In genomic region chr1:151146416-151147131, GRCh38 we compare ENCODE assay signal across 8 cellular contexts. TPM values are rescaled to one million over a fixed set of nuclear protein-coding genes. Genes with fewer than 3 reads are reported as not detected.
A peak's percentile ranks its signal among the peaks of the same experiment; 100 is the strongest.
DNase-seq lines count a peak whose midpoint lies in the region; ATAC-seq lines count a peak whose summit lies in the region.

A gene with protein sequence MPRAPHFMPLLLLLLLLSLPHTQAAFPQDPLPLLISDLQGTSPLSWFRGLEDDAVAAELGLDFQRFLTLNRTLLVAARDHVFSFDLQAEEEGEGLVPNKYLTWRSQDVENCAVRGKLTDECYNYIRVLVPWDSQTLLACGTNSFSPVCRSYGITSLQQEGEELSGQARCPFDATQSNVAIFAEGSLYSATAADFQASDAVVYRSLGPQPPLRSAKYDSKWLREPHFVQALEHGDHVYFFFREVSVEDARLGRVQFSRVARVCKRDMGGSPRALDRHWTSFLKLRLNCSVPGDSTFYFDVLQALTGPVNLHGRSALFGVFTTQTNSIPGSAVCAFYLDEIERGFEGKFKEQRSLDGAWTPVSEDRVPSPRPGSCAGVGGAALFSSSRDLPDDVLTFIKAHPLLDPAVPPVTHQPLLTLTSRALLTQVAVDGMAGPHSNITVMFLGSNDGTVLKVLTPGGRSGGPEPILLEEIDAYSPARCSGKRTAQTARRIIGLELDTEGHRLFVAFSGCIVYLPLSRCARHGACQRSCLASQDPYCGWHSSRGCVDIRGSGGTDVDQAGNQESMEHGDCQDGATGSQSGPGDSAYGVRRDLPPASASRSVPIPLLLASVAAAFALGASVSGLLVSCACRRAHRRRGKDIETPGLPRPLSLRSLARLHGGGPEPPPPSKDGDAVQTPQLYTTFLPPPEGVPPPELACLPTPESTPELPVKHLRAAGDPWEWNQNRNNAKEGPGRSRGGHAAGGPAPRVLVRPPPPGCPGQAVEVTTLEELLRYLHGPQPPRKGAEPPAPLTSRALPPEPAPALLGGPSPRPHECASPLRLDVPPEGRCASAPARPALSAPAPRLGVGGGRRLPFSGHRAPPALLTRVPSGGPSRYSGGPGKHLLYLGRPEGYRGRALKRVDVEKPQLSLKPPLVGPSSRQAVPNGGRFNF (minus strand): TSS chr1:151146631. CDS start chr1:151142621, 4,010 bp downstream.

- peaks cover 60 to 79% (median 73%) of the 10 kb centered on the region in 10 experiments for H3K4me1 ChIP-seq in BLaER1 treated with 17β-estradiol and CSF1 and Interleukin-3, amounts not matched to agents 10 nM and 100 nM

- H3K9me3 Mint-ChIP-seq in activated CD4-positive, alpha-beta T cell treated with anti-CD3 and anti-CD28 coated beads, Interleukin-2, amount 10 ng/mL, durations not matched to agents 7 days and 5 days: no peaks in the 10 kb centered on the region

- peak within 1 kb of the TSS; percentile 86 for H3K4me3 Mint-ChIP-seq in activated CD4-positive, alpha-beta T cell treated with anti-CD3 and anti-CD28 coated beads, Interleukin-2, amount 10 ng/mL, durations not matched to agents 7 days and 5 days

- ATAC-seq in GM19372 (IDR thresholded peaks at IDR 0.05; ENCODE audit: low read depth, unreplicated experiment) (peak; percentile 99), HG03520 (IDR thresholded peaks at IDR 0.05; ENCODE audit: unreplicated experiment) (peak; percentile 92), left lobe of liver (peak; percentile 96)

- peak within 1 kb of the TSS; percentile 41 for H3K27ac Mint-ChIP-seq in activated CD4-positive, alpha-beta T cell treated with anti-CD3 and anti-CD28 coated beads, Interleukin-2, amount 10 ng/mL, durations not matched to agents 7 days and 5 days

- CTCF ChIA-PET in activated CD4-positive, alpha-beta T cell treated with anti-CD3 and anti-CD28 coated beads, Interleukin-2, amount 10 ng/mL, durations not matched to agents 7 days and 5 days (lab: Charles Lee): interaction anchor here (0.6 to 1.6 kb wide), 2 partner anchors 10 to 49 kb away, joined by 3 to 9 read pairs; partner anchors contain the start of gene TNFAIP8L2

- peak within 1 kb of the TSS in 10 of 11 experiments; percentile 52 to 83 (median 79); a peak in 20 of 22 replicates for H3K27ac ChIP-seq in BLaER1 treated with 17β-estradiol and CSF1 and Interleukin-3, amounts not matched to agents 10 nM and 100 nM

- DNase-seq in NCI-H526 (lab: John Stamatoyannopoulos, UW) (peak; percentile 95 to 100), dedifferentiated amniotic fluid mesenchymal stem cell (ENCODE audit: extremely low spot score) (peak; percentile 80), left lobe of liver (ENCODE audit: low spot score) (peak; percentile 98)
- DNase-seq in activated CD4-positive, alpha-beta T cell treated with anti-CD3 and anti-CD28 coated beads, Interleukin-2, amount 10 ng/mL, durations not matched to agents 7 days and 5 days: peak; percentile 90
- DNase-seq in stimulated activated CD4-positive, alpha-beta T cell treated with anti-CD3 and anti-CD28 coated beads, Interleukin-1b, Interleukin-23, amount 100 ng/mL, for 48 hours: peak; percentile 86

- H3K36me3 Mint-ChIP-seq in activated CD4-positive, alpha-beta T cell treated with anti-CD3 and anti-CD28 coated beads, Interleukin-2, amount 10 ng/mL, durations not matched to agents 7 days and 5 days (ENCODE audit: low read depth): no peaks in the 10 kb centered on the region

- H3K4me2 ChIP-seq in BLaER1 treated with 17β-estradiol and CSF1 and Interleukin-3, amounts not matched to agents 10 nM and 100 nM: peak within 1 kb of the TSS; percentile 91 to 99 (median 97)

- H3K9me3 ChIP-seq in BLaER1 treated with 17β-estradiol and CSF1 and Interleukin-3, amounts not matched to agents 10 nM and 100 nM (replicated peaks in 1 of 11): no peaks in the 10 kb centered on the region

- peak within 1 kb of the TSS; percentile 67 to 97 (median 88) for H3K4me3 ChIP-seq in BLaER1 treated with 17β-estradiol and CSF1 and Interleukin-3, amounts not matched to agents 10 nM and 100 nM

- POLR2A ChIA-PET in activated CD4-positive, alpha-beta T cell treated with anti-CD3 and anti-CD28 coated beads, Interleukin-2, amount 10 ng/mL, durations not matched to agents 7 days and 5 days (lab: Charles Lee): interaction anchor here (0.5 to 0.6 kb wide), 2 partner anchors 11 to 65 kb away, joined by 3 to 4 read pairs; no protein-coding TSS in a partner anchor

- peaks cover 14% of the 10 kb centered on the region for H3K4me1 Mint-ChIP-seq in activated CD4-positive, alpha-beta T cell treated with anti-CD3 and anti-CD28 coated beads, Interleukin-2, amount 10 ng/mL, durations not matched to agents 7 days and 5 days

- H3K36me3 ChIP-seq in BLaER1 treated with 17β-estradiol and CSF1 and Interleukin-3, amounts not matched to agents 10 nM and 100 nM: peaks cover 0 to 12% (median 10%) of the 10 kb centered on the region in 11 experiments; a peak in 13 of 22 replicates

- H3K27me3 Mint-ChIP-seq in activated CD4-positive, alpha-beta T cell treated with anti-CD3 and anti-CD28 coated beads, Interleukin-2, amount 10 ng/mL, durations not matched to agents 7 days and 5 days: peaks cover 18% of the 10 kb centered on the region

- H4K20me1 ChIP-seq in BLaER1 treated with 17β-estradiol and CSF1 and Interleukin-3, amounts not matched to agents 10 nM and 100 nM: peaks cover 0 to 48% (median 17%) of the 10 kb centered on the region in 11 experiments; a peak in 10 of 22 replicates

- H3K27me3 ChIP-seq in BLaER1 treated with 17β-estradiol and CSF1 and Interleukin-3, amounts not matched to agents 10 nM and 100 nM: no peaks in the 10 kb centered on the region

- H3K9ac ChIP-seq in BLaER1 treated with 17β-estradiol and CSF1 and Interleukin-3, amounts not matched to agents 10 nM and 100 nM: peak within 1 kb of the TSS; percentile 80 to 91 (median 85)

RNA-seq across cellular contexts. Expression of the gene that starts here (rescaled TPM):
- 1 to 10 TPM; 3.8 TPM for total RNA-seq in activated CD4-positive, alpha-beta T cell treated with anti-CD3 and anti-CD28 coated beads, Interleukin-2, amount 10 ng/mL, durations not matched to agents 7 days and 5 days
- total RNA-seq in left lobe of liver: 6.4 TPM

Comparison
In these comparisons a context has a peak if more than half of its experiments do, and no peak if none do; other contexts are left out.
1. Peak in every context shown above with its lines: DNase-seq, ATAC-seq, H3K4me3 ChIP-seq and H3K27ac ChIP-seq.